8 cellular contexts compared by ENCODE assay signal in genomic region chr7:8125680-8126444, GRCh38.
DNase-seq lines count a peak whose midpoint lies in the region; ATAC-seq and TF ChIP-seq lines count a peak whose summit lies in the region.

No MANE protein-coding gene starts in this region.

- peaks cover 75% of the 10 kb centered on the region for H3K4me1 Mint-ChIP-seq in activated naive CD8-positive, alpha-beta T cell treated with anti-CD3 and anti-CD28 coated beads, Interleukin-2, amount 50 U/mL, for 24 hours

- DNase-seq in T-helper 2 cell (peak in 4 of 5 experiments; percentile 43 to 96 (median 75)), HPDE6-E6E7 (ENCODE audit: extremely low spot score) (no peak), SK-N-SH (no peak), NCI-H82 treated with DMSO at 0.1 percent for 48 hours (lab: John Stamatoyannopoulos, UW; ENCODE audit: unreplicated experiment) (no peak)
- DNase-seq in activated naive CD8-positive, alpha-beta T cell treated with anti-CD3 and anti-CD28 coated beads, Interleukin-2, amount 50 U/mL, for 24 hours, result peak; percentile 76
- DNase-seq in stimulated activated CD4-positive, alpha-beta T cell treated with anti-CD3 and anti-CD28 coated beads, Interleukin-2, amount 100 ng/mL, for 24 hours, result peak; percentile 71 to 77

- no peaks in the 10 kb centered on the region for H4K20me1 ChIP-seq in SK-N-SH (ENCODE audit: insufficient read depth)

- TF ChIP-seq CTCF in SK-N-SH (IDR thresholded peaks at IDR 0.05), result no peak

- peaks cover 3% of the 10 kb centered on the region for H3K27me3 Mint-ChIP-seq in activated naive CD8-positive, alpha-beta T cell treated with anti-CD3 and anti-CD28 coated beads, Interleukin-2, amount 50 U/mL, for 24 hours

- H3K27me3 ChIP-seq in SK-N-SH (ENCODE audit: insufficient read depth), result no peaks in the 10 kb centered on the region

- in situ Hi-C loops in GM18951 (cut with MboI; ENCODE audit: low sequenced_read_pairs, unreplicated experiment), result no loop called here

- peak; percentile 73 for ATAC-seq in HG03045 (IDR thresholded peaks at IDR 0.05; ENCODE audit: unreplicated experiment)
- ATAC-seq in activated naive CD8-positive, alpha-beta T cell treated with anti-CD3 and anti-CD28 coated beads, Interleukin-2, amount 50 U/mL, for 24 hours, result peak; percentile 92

- no peaks in the 10 kb centered on the region for H3F3A ChIP-seq in SK-N-SH (replicated peaks; ENCODE audit: insufficient read depth)

- H3K4me3 Mint-ChIP-seq in activated naive CD8-positive, alpha-beta T cell treated with anti-CD3 and anti-CD28 coated beads, Interleukin-2, amount 50 U/mL, for 24 hours, result peak overlapping the region; percentile 53

- no peak for TF ChIP-seq EP300 in SK-N-SH (IDR thresholded peaks at IDR 0.05; ENCODE audit: borderline replicate concordance in 1 of 2, low read depth in 1 of 2, low read length in 1 of 2)

- no peak overlapping the region for H3K9ac ChIP-seq in SK-N-SH

- POLR2A ChIA-PET in SK-N-SH (lab: Yijun Ruan, JAX), result no interaction called here

- TF ChIP-seq RAD21 in SK-N-SH (IDR thresholded peaks at IDR 0.05; ENCODE audit: low read length), result no peak

- H3K4me2 ChIP-seq in SK-N-SH, result no peak overlapping the region

- WGBS in SK-N-SH (ENCODE audit: low lambda C conversion rate), result 54% methylated on average over 8 of the region's 8 CpGs

- H3K79me2 ChIP-seq in SK-N-SH (ENCODE audit: insufficient read depth), result no peaks in the 10 kb centered on the region

- CTCF ChIA-PET in SK-N-SH (lab: Yijun Ruan, JAX), result interaction anchor here (0.5 to 1.4 kb wide), 4 partner anchors 9 to 20 kb away, joined by 3 read pairs; no protein-coding TSS in a partner anchor

- H3K9me2 ChIP-seq in SK-N-SH, result no peaks in the 10 kb centered on the region

- H3K36me3 Mint-ChIP-seq in activated naive CD8-positive, alpha-beta T cell treated with anti-CD3 and anti-CD28 coated beads, Interleukin-2, amount 50 U/mL, for 24 hours (ENCODE audit: low read depth), result peaks cover 4% of the 10 kb centered on the region

- H3K27ac ChIP-seq in SK-N-SH (ENCODE audit: low read depth in 2 of 2, low read length in 1 of 2), result no peak overlapping the region

- peak; percentile 48 for TF ChIP-seq POLR2A in GM18951 (IDR thresholded peaks at IDR 0.05; ENCODE audit: extremely low read depth, insufficient read depth, insufficient read length)

- peaks cover 0 to 3% of the 10 kb centered on the region in 2 experiments for H3K36me3 ChIP-seq in SK-N-SH (replicated peaks in 1 of 2; ENCODE audit: control insufficient read depth in 1 of 2, insufficient read depth in 2 of 2, low read length in 1 of 2)

- H3K27ac Mint-ChIP-seq in activated naive CD8-positive, alpha-beta T cell treated with anti-CD3 and anti-CD28 coated beads, Interleukin-2, amount 50 U/mL, for 24 hours, result peak overlapping the region; percentile 91

- H3K9me3 ChIP-seq in SK-N-SH, result no peaks in the 10 kb centered on the region

- H3K4me1 ChIP-seq in SK-N-SH (ENCODE audit: control insufficient read depth in 1 of 2, insufficient read depth in 2 of 2, low read depth in 1 of 2, low read length in 1 of 2), result peaks cover 0 to 3% of the 10 kb centered on the region in 2 experiments; a peak in 1 of 4 replicates

- no peak overlapping the region for H3K4me3 ChIP-seq in SK-N-SH (ENCODE audit: low read depth in 2 of 2, low read length in 1 of 2)

- no peaks in the 10 kb centered on the region for H3K9me3 Mint-ChIP-seq in activated naive CD8-positive, alpha-beta T cell treated with anti-CD3 and anti-CD28 coated beads, Interleukin-2, amount 50 U/mL, for 24 hours

- H2AFZ ChIP-seq in SK-N-SH (ENCODE audit: low read depth), result no peak overlapping the region

TF ChIP-seq in SK-N-SH, 30 proteins besides CTCF, POLR2A, EP300 and RAD21:
- TF ChIP-seq ZBTB33 (IDR thresholded peaks at IDR 0.05; ENCODE audit: borderline replicate concordance, low read depth) (no peak), REST (IDR thresholded peaks at IDR 0.05; ENCODE audit: low read depth, low read length) (no peak), RCOR1 (IDR thresholded peaks at IDR 0.05; ENCODE audit: low read length) (no peak), FOXM1 (IDR thresholded peaks at IDR 0.05; ENCODE audit: low read depth) (no peak), YY1 (IDR thresholded peaks at IDR 0.05; ENCODE audit: low read depth) (no peak), NFIC (IDR thresholded peaks at IDR 0.05; ENCODE audit: borderline replicate concordance) (no peak), IRF3 (IDR thresholded peaks at IDR 0.05; ENCODE audit: low read depth, low read length) (no peak), RFX5 (IDR thresholded peaks at IDR 0.05; ENCODE audit: low read length) (no peak), TEAD4 (IDR thresholded peaks at IDR 0.05; ENCODE audit: borderline replicate concordance, insufficient read depth) (no peak), TAF1 (IDR thresholded peaks at IDR 0.05; ENCODE audit: borderline replicate concordance, low read depth, low read length) (no peak), RXRA (IDR thresholded peaks at IDR 0.05; ENCODE audit: borderline replicate concordance, low read depth) (no peak), ELF1 (IDR thresholded peaks at IDR 0.05) (no peak), GATA2 (CRISPR knock-in tag; IDR thresholded peaks at IDR 0.05) (no peak), GABPA (IDR thresholded peaks at IDR 0.05; ENCODE audit: low read depth) (no peak)

Comparison
In these comparisons a context has a peak if more than half of its experiments do, and no peak if none do; other contexts are left out.
1. DNase-seq: peak in T-helper 2 cell (4 of 5), activated naive CD8-positive, alpha-beta T cell treated with anti-CD3 and anti-CD28 coated beads, Interleukin-2, amount 50 U/mL, for 24 hours (single experiment) and stimulated activated CD4-positive, alpha-beta T cell treated with anti-CD3 and anti-CD28 coated beads, Interleukin-2, amount 100 ng/mL, for 24 hours (2 of 2); none in HPDE6-E6E7 (single experiment), SK-N-SH (single experiment) and NCI-H82 treated with DMSO at 0.1 percent for 48 hours (single experiment).